In genomic region chr19:40927567-40927966, GRCh38 we compare ENCODE assay signal across 10 cellular contexts. TPM values are rescaled to one million over a fixed set of nuclear protein-coding genes. Genes with fewer than 3 reads are reported as not detected.
"Had no signal": no experiment of that assay in that cellular context is flagged by ENCODE, and none has a peak within 500 bp of the region (broad histone marks: within the 10 kb centered on the region; RNA-seq: fewer than 3 reads in every experiment).

No MANE protein-coding gene starts in this region.

- H3K9ac ChIP-seq: GM23248 had no signal

- H3K9me3 ChIP-seq: HAP-1 had no signal

- H2AFZ ChIP-seq: GM23248 had no signal

- H3K27ac ChIP-seq: GM23248 had no signal

- H3K4me1 ChIP-seq: HAP-1 had no signal

- H3K36me3 ChIP-seq: HAP-1 had no signal

- FAIRE-seq: HTR-8/SVneo had no signal

- DNase-seq: GM23248, GOT3, H7, HFFc6, IMR-90 had no signal

- ATAC-seq: HCT116 had no signal

- H3K4me3 ChIP-seq: GM23248, HAP-1 had no signal

RNA-seq across cellular contexts. Expression of gene CYP2A7, which starts 45.5 kb away (rescaled TPM):
- total RNA-seq: GM23248, H4, H7, HFFc6, HT-29, IMR-90 had no signal
- polyA plus RNA-seq: GM23248, IMR-90 had no signal
